Comparison of ENCODE assay signal across 9 cellular contexts in genomic region chrX:13721819-13722527, GRCh38. TPM values are rescaled to one million over a fixed set of nuclear protein-coding genes. Genes with fewer than 3 reads are reported as not detected.
A peak's percentile ranks its signal among the peaks of the same experiment; 100 is the strongest.
DNase-seq lines count a peak whose midpoint lies in the region; ATAC-seq and TF ChIP-seq lines count a peak whose summit lies in the region.
"Had no signal": no experiment of that assay in that cellular context is flagged by ENCODE, and none has a peak within 500 bp of the region (broad histone marks: within the 10 kb centered on the region; RNA-seq: fewer than 3 reads in every experiment).

No MANE protein-coding gene starts in this region.

- peaks cover 9% of the 10 kb centered on the region for H3K4me1 Mint-ChIP-seq in nephron progenitor cell
- peaks cover 29% of the 10 kb centered on the region for H3K4me1 Mint-ChIP-seq in activated T-helper 2 cell treated with anti-CD3 and anti-CD28 coated beads, Interferon-gamma antibody, Interleukin-2, Interleukin-4, amounts not matched to agents 10 μg/mL and 5 μg/mL and 100 μg/mL, durations not matched to agents 14 hours and 24 hours and 36 hours (ENCODE audit: low read depth)

- intact Hi-C loops in activated T-helper 2 cell treated with anti-CD3 and anti-CD28 coated beads, Interferon-gamma antibody, Interleukin-2, Interleukin-4, amounts not matched to agents 10 μg/mL and 5 μg/mL and 100 μg/mL, durations not matched to agents 14 hours and 24 hours and 36 hours (cut with micrococcal nuclease): no loop called here

- peak overlapping the region; percentile 44 for H3K27ac ChIP-seq in caudate nucleus (ENCODE audit: low read depth, low read length)

- DNase-seq in CMK (ENCODE audit: low read depth): peak; percentile 64
- peak; percentile 13 for DNase-seq in M059J (ENCODE audit: low read depth)
- DNase-seq in caudate nucleus (lab: John Stamatoyannopoulos, UW): peak in 2 of 61 donors; percentile 0
- DNase-seq in nephron progenitor cell: no peak
- no peak for DNase-seq in stimulated activated CD8-positive, alpha-beta memory T cell treated with anti-CD3 and anti-CD28 coated beads, Interleukin-4, amount 100 ng/mL, for 48 hours
- DNase-seq in activated T-helper 2 cell treated with anti-CD3 and anti-CD28 coated beads, Interferon-gamma antibody, Interleukin-2, Interleukin-4, amounts not matched to agents 10 μg/mL and 5 μg/mL and 100 μg/mL, durations not matched to agents 14 hours and 24 hours and 36 hours (ENCODE audit: low spot score): no peak
- no peak for DNase-seq in NCI-H82 treated with DMSO at 0.1 percent for 48 hours (lab: John Stamatoyannopoulos, UW; ENCODE audit: unreplicated experiment)

- H3K36me3 Mint-ChIP-seq in nephron progenitor cell (ENCODE audit: low read depth): peaks cover 76% of the 10 kb centered on the region
- peaks cover 70% of the 10 kb centered on the region for H3K36me3 Mint-ChIP-seq in activated T-helper 2 cell treated with anti-CD3 and anti-CD28 coated beads, Interferon-gamma antibody, Interleukin-2, Interleukin-4, amounts not matched to agents 10 μg/mL and 5 μg/mL and 100 μg/mL, durations not matched to agents 14 hours and 24 hours and 36 hours (ENCODE audit: low read depth)

- no peaks in the 10 kb centered on the region for H3K27me3 Mint-ChIP-seq in nephron progenitor cell (ENCODE audit: low read depth, poor library complexity)
- no peaks in the 10 kb centered on the region for H3K27me3 Mint-ChIP-seq in activated T-helper 2 cell treated with anti-CD3 and anti-CD28 coated beads, Interferon-gamma antibody, Interleukin-2, Interleukin-4, amounts not matched to agents 10 μg/mL and 5 μg/mL and 100 μg/mL, durations not matched to agents 14 hours and 24 hours and 36 hours (ENCODE audit: low read depth)

- no peak overlapping the region for H3K4me3 Mint-ChIP-seq in nephron progenitor cell
- no peak overlapping the region for H3K4me3 Mint-ChIP-seq in activated T-helper 2 cell treated with anti-CD3 and anti-CD28 coated beads, Interferon-gamma antibody, Interleukin-2, Interleukin-4, amounts not matched to agents 10 μg/mL and 5 μg/mL and 100 μg/mL, durations not matched to agents 14 hours and 24 hours and 36 hours (ENCODE audit: low read depth)

- no peak for TF ChIP-seq CTCF in nephron progenitor cell (IDR thresholded peaks at IDR 0.05)

- TF ChIP-seq POLR2A in GM18505 (IDR thresholded peaks at IDR 0.05; ENCODE audit: borderline replicate concordance, extremely low read depth, insufficient read depth, insufficient read length): no peak

- peak overlapping the region; percentile 47 for H3K27ac Mint-ChIP-seq in nephron progenitor cell
- no peak overlapping the region for H3K27ac Mint-ChIP-seq in activated T-helper 2 cell treated with anti-CD3 and anti-CD28 coated beads, Interferon-gamma antibody, Interleukin-2, Interleukin-4, amounts not matched to agents 10 μg/mL and 5 μg/mL and 100 μg/mL, durations not matched to agents 14 hours and 24 hours and 36 hours

- ATAC-seq in GM18505 (IDR thresholded peaks at IDR 0.05; ENCODE audit: unreplicated experiment): no peak
- ATAC-seq: Panc1 had no signal

- H3K9me3 Mint-ChIP-seq in nephron progenitor cell: peaks cover 55% of the 10 kb centered on the region
- peaks cover 9% of the 10 kb centered on the region for H3K9me3 Mint-ChIP-seq in activated T-helper 2 cell treated with anti-CD3 and anti-CD28 coated beads, Interferon-gamma antibody, Interleukin-2, Interleukin-4, amounts not matched to agents 10 μg/mL and 5 μg/mL and 100 μg/mL, durations not matched to agents 14 hours and 24 hours and 36 hours

RNA-seq across cellular contexts. Expression of gene TRAPPC2, which starts 12.4 kb away (rescaled TPM):
- total RNA-seq in M059J (2014; rRNA removed; shearing (Covaris generic)): 21.9 and 22.0 TPM in 2 replicates
- total RNA-seq in activated T-helper 2 cell treated with anti-CD3 and anti-CD28 coated beads, Interferon-gamma antibody, Interleukin-2, Interleukin-4, amounts not matched to agents 10 μg/mL and 5 μg/mL and 100 μg/mL, durations not matched to agents 14 hours and 24 hours and 36 hours: 14.7 and 15.2 TPM in 2 replicates

RNA-seq across cellular contexts. Expression of gene OFD1, which starts 12.6 kb away (rescaled TPM):
- total RNA-seq in M059J (2014; rRNA removed; shearing (Covaris generic)): 7.2 and 12.9 TPM in 2 replicates
- total RNA-seq in activated T-helper 2 cell treated with anti-CD3 and anti-CD28 coated beads, Interferon-gamma antibody, Interleukin-2, Interleukin-4, amounts not matched to agents 10 μg/mL and 5 μg/mL and 100 μg/mL, durations not matched to agents 14 hours and 24 hours and 36 hours: 21.0 and 23.4 TPM in 2 replicates

RNA-seq across cellular contexts. Expression of gene RAB9A, which starts 33.0 kb away (rescaled TPM):
- 37.4 and 38.9 TPM in 2 replicates for total RNA-seq in M059J (2014; rRNA removed; shearing (Covaris generic))
- 13.0 and 14.6 TPM in 2 replicates for total RNA-seq in activated T-helper 2 cell treated with anti-CD3 and anti-CD28 coated beads, Interferon-gamma antibody, Interleukin-2, Interleukin-4, amounts not matched to agents 10 μg/mL and 5 μg/mL and 100 μg/mL, durations not matched to agents 14 hours and 24 hours and 36 hours

Comparison
In these comparisons a context has a peak if more than half of its experiments do, and no peak if none do; other contexts are left out.
1. DNase-seq: peak in CMK (single experiment) and M059J (single experiment); none in nephron progenitor cell (single experiment), stimulated activated CD8-positive, alpha-beta memory T cell treated with anti-CD3 and anti-CD28 coated beads, Interleukin-4, amount 100 ng/mL, for 48 hours (single experiment), activated T-helper 2 cell treated with anti-CD3 and anti-CD28 coated beads, Interferon-gamma antibody, Interleukin-2, Interleukin-4, amounts not matched to agents 10 μg/mL and 5 μg/mL and 100 μg/mL, durations not matched to agents 14 hours and 24 hours and 36 hours (single experiment) and NCI-H82 treated with DMSO at 0.1 percent for 48 hours (single experiment).